Comparison of ENCODE assay signal across 28 cellular contexts in genomic region chr11:70738661-70739060, GRCh38.
"Had no signal": no experiment of that assay in that cellular context is flagged by ENCODE, and none has a peak within 500 bp of the region (broad histone marks: within the 10 kb centered on the region; RNA-seq: fewer than 3 reads in every experiment).

No MANE protein-coding gene starts in this region.

- H3K4me1 ChIP-seq: pancreas, psoas muscle, testis, thyroid gland, transverse colon, upper lobe of left lung had no signal

- H3K9me3 ChIP-seq: heart right ventricle, pancreas, psoas muscle, stomach, testis, thyroid gland, transverse colon, upper lobe of left lung had no signal

- H2AFZ ChIP-seq: hepatocyte, neural progenitor cell had no signal

- H3K4me2 ChIP-seq: hepatocyte, neural progenitor cell had no signal

- FAIRE-seq: pancreas, urothelium cell line had no signal

- H3K4me3 ChIP-seq: heart right ventricle, hepatocyte, lung, neural progenitor cell, pancreas, psoas muscle, skin epidermis, stomach, testis, thyroid gland, transverse colon, upper lobe of left lung had no signal

- H3K79me2 ChIP-seq: hepatocyte had no signal

- H3K27ac ChIP-seq: heart right ventricle, hepatocyte, neural progenitor cell, pancreas, psoas muscle, skin epidermis, stomach, testis, thyroid gland, transverse colon, upper lobe of left lung had no signal

- H3K9ac ChIP-seq: neural progenitor cell had no signal

- ATAC-seq: heart right ventricle; left cardiac atrium; left lobe of liver; natural killer cell; pancreas; psoas muscle; sciatic nerve; stimulated activated naive B cell treated with anti-CD40 and anti-IgM and Interleukin-4, amounts not matched to agents 10 μg/mL and 1 μg/mL and 100 μg/mL, for 72 hours; stimulated activated naive CD8-positive, alpha-beta T cell treated with anti-CD3 and anti-CD28 coated beads, Interleukin-15, Interleukin-2, amounts not matched to agents 100 U/mL and 50 U/mL, for 24 hours had no signal

- H3K27me3 ChIP-seq: hepatocyte, neural progenitor cell, pancreas, testis, thyroid gland, transverse colon, upper lobe of left lung had no signal

- DNase-seq: heart right ventricle; islet precursor cell; kidney glomerular epithelial cell; left cardiac atrium; mesendoderm; naive B cell; natural killer cell; nephron progenitor cell; psoas muscle; stimulated activated CD4-positive, alpha-beta T cell treated with anti-CD3 and anti-CD28 coated beads, Interleukin-12 subunit alpha, Interleukin-12 subunit beta, amount 100 ng/mL, for 4 hours; stimulated activated CD4-positive, alpha-beta T cell treated with anti-CD3 and anti-CD28 coated beads, Interleukin-15, amount 100 ng/mL, for 24 hours; stimulated activated CD4-positive, alpha-beta T cell treated with anti-CD3 and anti-CD28 coated beads, Interleukin-2, amount 100 ng/mL, for 24 hours; stimulated activated CD4-positive, alpha-beta T cell treated with anti-CD3 and anti-CD28 coated beads, Interleukin-4, amount 100 ng/mL, for 1 hour; stimulated activated naive B cell treated with anti-CD40 and anti-IgM and Interleukin-4, amounts not matched to agents 10 μg/mL and 1 μg/mL and 100 μg/mL, for 72 hours; stimulated activated naive CD8-positive, alpha-beta T cell treated with anti-CD3 and anti-CD28 coated beads, Interleukin-15, Interleukin-2, amounts not matched to agents 100 U/mL and 50 U/mL, for 24 hours; stomach; testis; thyroid gland; transverse colon; upper lobe of left lung had no signal

- H3K36me3 ChIP-seq: heart right ventricle, neural progenitor cell, pancreas, stomach, thyroid gland, transverse colon, upper lobe of left lung had no signal
